ENCODE assay signal across 8 cellular contexts in genomic region chr5:169650701-169651331, GRCh38. TPM values are rescaled to one million over a fixed set of nuclear protein-coding genes. Genes with fewer than 3 reads are reported as not detected.
A peak's percentile ranks its signal among the peaks of the same experiment; 100 is the strongest.
DNase-seq lines count a peak whose midpoint lies in the region; ATAC-seq and TF ChIP-seq lines count a peak whose summit lies in the region.

No MANE protein-coding gene starts in this region.

- TF ChIP-seq CTCF in brain microvascular endothelial cell (IDR thresholded peaks at IDR 0.05; ENCODE audit: low read depth, low read length, missing control alignments) (no peak), esophagus muscularis mucosa (IDR thresholded peaks at IDR 0.05) (no peak), uterus (IDR thresholded peaks at IDR 0.05) (no peak), psoas muscle (IDR thresholded peaks at IDR 0.05) (no peak)

- intact Hi-C loops in esophagus muscularis mucosa (cut with DNase I), result no loop called here
- intact Hi-C loops in uterus (cut with DNase I; ENCODE audit: low total_unique reads), result no loop called here
- intact Hi-C loops in psoas muscle (cut with DNase I), result no loop called here

- no peak for TF ChIP-seq EP300 in esophagus muscularis mucosa (IDR thresholded peaks at IDR 0.05)

- ATAC-seq in GM21381 (IDR thresholded peaks at IDR 0.05; ENCODE audit: unreplicated experiment) (peak; percentile 30), HG03575 (IDR thresholded peaks at IDR 0.05; ENCODE audit: extremely low read depth, insufficient number of reproducible peaks, low FRiP score, unreplicated experiment) (peak; percentile 41), psoas muscle (no peak)

- H3K27ac ChIP-seq in brain microvascular endothelial cell (peak overlapping the region; percentile 49), esophagus muscularis mucosa (replicated peaks in 1 of 4) (no peak overlapping the region), uterus (no peak overlapping the region), psoas muscle (no peak overlapping the region)

- H3K4me1 ChIP-seq in esophagus muscularis mucosa (peaks cover 5 to 10% (median 7%) of the 10 kb centered on the region in 4 donors), uterus (no peaks in the 10 kb centered on the region), psoas muscle (no peaks in the 10 kb centered on the region)

- H3K27me3 ChIP-seq in brain microvascular endothelial cell (replicated peaks), result no peaks in the 10 kb centered on the region
- peaks cover 0 to 15% (median 0%) of the 10 kb centered on the region in 4 donors for H3K27me3 ChIP-seq in esophagus muscularis mucosa
- no peaks in the 10 kb centered on the region for H3K27me3 ChIP-seq in uterus
- peaks cover 0 to 1% (median 0%) of the 10 kb centered on the region in 3 donors for H3K27me3 ChIP-seq in psoas muscle (ENCODE audit: insufficient read depth in 3 of 3, low read length in 2 of 3)

- H3K4me3 ChIP-seq in brain microvascular endothelial cell (ENCODE audit: low read depth, low read length) (no peak overlapping the region), esophagus muscularis mucosa (no peak overlapping the region), uterus (no peak overlapping the region), psoas muscle (no peak overlapping the region)

- WGBS in esophagus muscularis mucosa, result 79% methylated on average over 3 of the region's 5 CpGs
- WGBS in psoas muscle, 3 donors, result 73 to 78% (median 74%) methylated on average over 5 of the region's 5 CpGs

- DNase-seq in ELR (ENCODE audit: low read depth) (peak; percentile 91), brain microvascular endothelial cell (peak; percentile 72), esophagus muscularis mucosa (ENCODE audit: extremely low spot score) (no peak), NCI-H187 (lab: John Stamatoyannopoulos, UW) (no peak), uterus (no peak), psoas muscle (no peak)

- H3K36me3 ChIP-seq in brain microvascular endothelial cell (replicated peaks) (no peaks in the 10 kb centered on the region), esophagus muscularis mucosa (no peaks in the 10 kb centered on the region), uterus (no peaks in the 10 kb centered on the region), psoas muscle (ENCODE audit: insufficient read depth in 1 of 2, low read depth in 1 of 2) (no peaks in the 10 kb centered on the region)

- H3K9me3 ChIP-seq in esophagus muscularis mucosa (no peaks in the 10 kb centered on the region), uterus (no peaks in the 10 kb centered on the region), psoas muscle (no peaks in the 10 kb centered on the region)

- TF ChIP-seq POLR2A in esophagus muscularis mucosa (IDR thresholded peaks at IDR 0.05; ENCODE audit: low read depth) (no peak), uterus (IDR thresholded peaks at IDR 0.05) (no peak)

- in situ Hi-C loops in brain microvascular endothelial cell (cut with HindIII; ENCODE audit: low pct_ligation_motif_present, low sequenced_read_pairs), result no loop called here

RNA-seq across cellular contexts. Expression of gene DOCK2, which starts 13.7 kb away (rescaled TPM):
- total RNA-seq in esophagus muscularis mucosa, result 10 to 100 TPM in 3 of 4 donors, 1 to 10 TPM in 1; 9.2 to 18.3 (median 13.7) TPM
- 10 to 100 TPM in 1 of 4 donors, 1 to 10 TPM in 3; 2.0 to 17.4 (median 7.5) TPM for total RNA-seq in uterus
- total RNA-seq in psoas muscle, result 1 to 10 TPM; 3.5 to 4.4 (median 4.0) TPM
- polyA plus RNA-seq in psoas muscle, result under 1 TPM; 0.37 to 0.67 (median 0.55) TPM

Comparison
In these comparisons a context has a peak if more than half of its experiments do, and no peak if none do; other contexts are left out.
1. DNase-seq: peak in ELR (single experiment) and brain microvascular endothelial cell (single experiment); none in esophagus muscularis mucosa (single experiment), NCI-H187 (0 of 2), uterus (0 of 2) and psoas muscle (0 of 2).
2. ATAC-seq: peak in GM21381 (single experiment) and HG03575 (single experiment); none in psoas muscle (0 of 4).